1 cellular context compared by ENCODE assay signal in genomic region chr17:4658478-4659305, GRCh38.
TF ChIP-seq lines count a peak whose summit lies in the region.

No MANE protein-coding gene starts in this region.

TF ChIP-seq in K562, 482 proteins besides CTCF, POLR2A, EP300 and RAD21 (continued from another document and continues in another):
- TF ChIP-seq ZNF318 (IDR thresholded peaks at IDR 0.05; ENCODE audit: borderline replicate concordance in 1 of 2, low read depth in 1 of 2) (no peak), MNT (conservative IDR thresholded peaks at IDR 0.05) (peak in 1 of 2 experiments; percentile 37; a peak in 1 of 4 replicates), DLX4 (CRISPR knock-in tag; IDR thresholded peaks at IDR 0.05) (no peak), RBBP5 (IDR thresholded peaks at IDR 0.05; ENCODE audit: borderline replicate concordance, insufficient read depth, low read length, poor library complexity, severe bottlenecking) (no peak), MEF2D (tag; conservative IDR thresholded peaks at IDR 0.05; ENCODE audit: low read depth) (no peak), SNAPC5 (CRISPR knock-in tag; IDR thresholded peaks at IDR 0.05) (no peak), TSHZ1 (CRISPR knock-in tag; IDR thresholded peaks at IDR 0.05) (no peak), NKRF (IDR thresholded peaks at IDR 0.05; ENCODE audit: borderline replicate concordance) (no peak), SIX5 (IDR thresholded peaks at IDR 0.05; ENCODE audit: borderline replicate concordance in 1 of 2, insufficient read depth in 1 of 2, low read depth in 1 of 2, low read length in 2 of 2) (no peak), KHSRP (IDR thresholded peaks at IDR 0.05) (no peak), TCF7 (IDR thresholded peaks at IDR 0.05; ENCODE audit: borderline replicate concordance) (no peak), CTCFL (IDR thresholded peaks at IDR 0.05; ENCODE audit: borderline replicate concordance, insufficient read depth, low read depth, low read length, poor library complexity, severe bottlenecking) (no peak), KDM2B (CRISPR knock-in tag; IDR thresholded peaks at IDR 0.05) (no peak), HNRNPL (IDR thresholded peaks at IDR 0.05; ENCODE audit: low read depth, low read length) (no peak), SMAD4 (CRISPR knock-in tag; conservative IDR thresholded peaks at IDR 0.05) (0 out of 2 replicates have a peak, but pooled peaks have one; percentile 22), ZNF174 (CRISPR knock-in tag; IDR thresholded peaks at IDR 0.05) (no peak), TOE1 (IDR thresholded peaks at IDR 0.05; ENCODE audit: borderline replicate concordance) (no peak), TOE1 (CRISPR knock-in tag; IDR thresholded peaks at IDR 0.05; ENCODE audit: borderline replicate concordance, low read depth) (no peak), JUND (IDR thresholded peaks at IDR 0.05; ENCODE audit: borderline replicate concordance, low read depth, low read length) (peak; percentile 85), JUND (tag; IDR thresholded peaks at IDR 0.05; ENCODE audit: borderline replicate concordance, low read depth, low read length) (peak; percentile 73; the same call in 2 of the 3 replicates), SRSF3 (IDR thresholded peaks at IDR 0.05; ENCODE audit: insufficient read depth, low read length) (no peak), POLR2B (IDR thresholded peaks at IDR 0.05; ENCODE audit: low read depth, partially characterized antibody) (no peak), NFXL1 (CRISPR knock-in tag; IDR thresholded peaks at IDR 0.05) (no peak), ESRRA (IDR thresholded peaks at IDR 0.05; ENCODE audit: borderline replicate concordance, low read depth) (no peak), ATF1 (CRISPR knock-in tag; IDR thresholded peaks at IDR 0.05) (no peak), ATF1 (tag; IDR thresholded peaks at IDR 0.05) (peak; percentile 14; the same call in 1 of the 2 replicates), NR2C1 (IDR thresholded peaks at IDR 0.05) (no peak), NR2C1 (tag; IDR thresholded peaks at IDR 0.05) (no peak), ZBTB34 (CRISPR knock-in tag; IDR thresholded peaks at IDR 0.05) (no peak), NCOA2 (IDR thresholded peaks at IDR 0.05; ENCODE audit: partially characterized antibody in 2 of 2) (no peak), MCM2 (IDR thresholded peaks at IDR 0.05; ENCODE audit: low read depth) (no peak), ZBTB33 (CRISPR knock-in tag; IDR thresholded peaks at IDR 0.05) (no peak), ZBTB2 (IDR thresholded peaks at IDR 0.05) (peak; percentile 38; the same call in 1 of the 2 replicates), HCFC1 (IDR thresholded peaks at IDR 0.05; ENCODE audit: low read depth, low read length) (no peak)
